ENCODE assay signal across 1 cellular context in genomic region chr6:5143625-5144311, GRCh38.
TF ChIP-seq lines count a peak whose summit lies in the region.

No MANE protein-coding gene starts in this region.

TF ChIP-seq in Ishikawa, 13 proteins besides CTCF, POLR2A, EP300 and RAD21 (continued from another document):
- TF ChIP-seq, protein P1, sequence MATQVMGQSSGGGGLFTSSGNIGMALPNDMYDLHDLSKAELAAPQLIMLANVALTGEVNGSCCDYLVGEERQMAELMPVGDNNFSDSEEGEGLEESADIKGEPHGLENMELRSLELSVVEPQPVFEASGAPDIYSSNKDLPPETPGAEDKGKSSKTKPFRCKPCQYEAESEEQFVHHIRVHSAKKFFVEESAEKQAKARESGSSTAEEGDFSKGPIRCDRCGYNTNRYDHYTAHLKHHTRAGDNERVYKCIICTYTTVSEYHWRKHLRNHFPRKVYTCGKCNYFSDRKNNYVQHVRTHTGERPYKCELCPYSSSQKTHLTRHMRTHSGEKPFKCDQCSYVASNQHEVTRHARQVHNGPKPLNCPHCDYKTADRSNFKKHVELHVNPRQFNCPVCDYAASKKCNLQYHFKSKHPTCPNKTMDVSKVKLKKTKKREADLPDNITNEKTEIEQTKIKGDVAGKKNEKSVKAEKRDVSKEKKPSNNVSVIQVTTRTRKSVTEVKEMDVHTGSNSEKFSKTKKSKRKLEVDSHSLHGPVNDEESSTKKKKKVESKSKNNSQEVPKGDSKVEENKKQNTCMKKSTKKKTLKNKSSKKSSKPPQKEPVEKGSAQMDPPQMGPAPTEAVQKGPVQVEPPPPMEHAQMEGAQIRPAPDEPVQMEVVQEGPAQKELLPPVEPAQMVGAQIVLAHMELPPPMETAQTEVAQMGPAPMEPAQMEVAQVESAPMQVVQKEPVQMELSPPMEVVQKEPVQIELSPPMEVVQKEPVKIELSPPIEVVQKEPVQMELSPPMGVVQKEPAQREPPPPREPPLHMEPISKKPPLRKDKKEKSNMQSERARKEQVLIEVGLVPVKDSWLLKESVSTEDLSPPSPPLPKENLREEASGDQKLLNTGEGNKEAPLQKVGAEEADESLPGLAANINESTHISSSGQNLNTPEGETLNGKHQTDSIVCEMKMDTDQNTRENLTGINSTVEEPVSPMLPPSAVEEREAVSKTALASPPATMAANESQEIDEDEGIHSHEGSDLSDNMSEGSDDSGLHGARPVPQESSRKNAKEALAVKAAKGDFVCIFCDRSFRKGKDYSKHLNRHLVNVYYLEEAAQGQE (IDR thresholded peaks at IDR 0.05; ENCODE audit: low read depth): no peak
- no peak for TF ChIP-seq ZBTB7A (IDR thresholded peaks at IDR 0.05; ENCODE audit: low read depth)
